12 cellular contexts compared by ENCODE assay signal in genomic region chr15:72318408-72318942, GRCh38. TPM values are rescaled to one million over a fixed set of nuclear protein-coding genes. Genes with fewer than 3 reads are reported as not detected.
DNase-seq lines count a peak whose midpoint lies in the region; ATAC-seq and TF ChIP-seq lines count a peak whose summit lies in the region.
"Had no signal": no experiment of that assay in that cellular context is flagged by ENCODE, and none has a peak within 500 bp of the region (broad histone marks: within the 10 kb centered on the region; RNA-seq: fewer than 3 reads in every experiment).

No MANE protein-coding gene starts in this region.

- no peak for TF ChIP-seq CTCF in progenitor cell of endocrine pancreas (IDR thresholded peaks at IDR 0.05; ENCODE audit: unreplicated experiment)

- H3K36me3 Mint-ChIP-seq in activated CD4-positive, alpha-beta T cell treated with anti-CD3 and anti-CD28 coated beads, Interleukin-2, amount 10 ng/mL, durations not matched to agents 24 days and 14 days (ENCODE audit: low read depth): peaks cover 2% of the 10 kb centered on the region
- H3K36me3 Mint-ChIP-seq in progenitor cell of endocrine pancreas (ENCODE audit: insufficient read depth): peaks cover 1% of the 10 kb centered on the region

- H3K27me3 Mint-ChIP-seq in activated CD4-positive, alpha-beta T cell treated with anti-CD3 and anti-CD28 coated beads, Interleukin-2, amount 10 ng/mL, durations not matched to agents 24 days and 14 days: peaks cover 23% of the 10 kb centered on the region
- H3K27me3 Mint-ChIP-seq in progenitor cell of endocrine pancreas: peaks cover 44% of the 10 kb centered on the region

- intact Hi-C loops in activated CD4-positive, alpha-beta T cell treated with anti-CD3 and anti-CD28 coated beads, Interleukin-2, amount 10 ng/mL, durations not matched to agents 24 days and 14 days (cut with micrococcal nuclease): loop anchor here (10.0 kb wide), 1 partner anchor 216 kb away; no protein-coding TSS in a partner anchor

- H3K4me1 Mint-ChIP-seq in activated CD4-positive, alpha-beta T cell treated with anti-CD3 and anti-CD28 coated beads, Interleukin-2, amount 10 ng/mL, durations not matched to agents 24 days and 14 days: peaks cover 19% of the 10 kb centered on the region
- peaks cover 4% of the 10 kb centered on the region for H3K4me1 Mint-ChIP-seq in progenitor cell of endocrine pancreas (ENCODE audit: low read depth)

- no peak for DNase-seq in activated CD4-positive, alpha-beta T cell treated with anti-CD3 and anti-CD28 coated beads, Interleukin-2, amount 10 ng/mL, durations not matched to agents 24 days and 14 days
- DNase-seq in activated CD4-positive, alpha-beta T cell treated with anti-CD3 and anti-CD28 coated beads, Interleukin-2, amount 50 U/mL, for 4 hours: no peak
- DNase-seq in NCI-H69 (lab: John Stamatoyannopoulos, UW): peak; percentile 21
- no peak for DNase-seq in progenitor cell of endocrine pancreas (ENCODE audit: low spot score, unreplicated experiment)
- DNase-seq in GF-D8 (lab: John Stamatoyannopoulos, UW): no peak
- DNase-seq: activated gamma-delta T cell treated with Interleukin-2 at 50 U/mL for 16 hours; NCI-H1694; Peyer's patch; stimulated activated CD4-positive, alpha-beta T cell treated with anti-CD3 and anti-CD28 coated beads, Interleukin-4, amount 100 ng/mL, for 24 hours had no signal

- peak overlapping the region; percentile 69 for H3K4me3 Mint-ChIP-seq in activated CD4-positive, alpha-beta T cell treated with anti-CD3 and anti-CD28 coated beads, Interleukin-2, amount 10 ng/mL, durations not matched to agents 24 days and 14 days
- peak overlapping the region; percentile 61 for H3K4me3 Mint-ChIP-seq in progenitor cell of endocrine pancreas (ENCODE audit: low read depth)

- no peaks in the 10 kb centered on the region for H3K9me3 Mint-ChIP-seq in activated CD4-positive, alpha-beta T cell treated with anti-CD3 and anti-CD28 coated beads, Interleukin-2, amount 10 ng/mL, durations not matched to agents 24 days and 14 days
- no peaks in the 10 kb centered on the region for H3K9me3 Mint-ChIP-seq in progenitor cell of endocrine pancreas (ENCODE audit: low read depth)

- H3K27ac Mint-ChIP-seq in activated CD4-positive, alpha-beta T cell treated with anti-CD3 and anti-CD28 coated beads, Interleukin-2, amount 10 ng/mL, durations not matched to agents 24 days and 14 days: no peak overlapping the region
- H3K27ac Mint-ChIP-seq in progenitor cell of endocrine pancreas: no peak overlapping the region

- peak overlapping the region; percentile 10 for H3K27ac ChIP-seq in cingulate gyrus (ENCODE audit: low read depth, low read length)
- H3K27ac ChIP-seq: Peyer's patch had no signal

- ATAC-seq in GM19351 (IDR thresholded peaks at IDR 0.05; ENCODE audit: unreplicated experiment) (no peak), GM19452 (IDR thresholded peaks at IDR 0.05; ENCODE audit: unreplicated experiment) (no peak)

RNA-seq across cellular contexts. Expression of gene CELF6, which starts 1.5 kb away (rescaled TPM):
- total RNA-seq in activated CD4-positive, alpha-beta T cell treated with anti-CD3 and anti-CD28 coated beads, Interleukin-2, amount 10 ng/mL, durations not matched to agents 24 days and 14 days: 0.19 and 0.21 TPM in 2 replicates
- total RNA-seq in progenitor cell of endocrine pancreas: 1.2 and 1.4 TPM in 2 replicates

RNA-seq across cellular contexts. Expression of gene PARP6, which starts 46.1 kb away (rescaled TPM):
- 69.7 and 78.6 TPM in 2 replicates for total RNA-seq in activated CD4-positive, alpha-beta T cell treated with anti-CD3 and anti-CD28 coated beads, Interleukin-2, amount 10 ng/mL, durations not matched to agents 24 days and 14 days
- 131 and 134 TPM in 2 replicates for total RNA-seq in progenitor cell of endocrine pancreas

RNA-seq across cellular contexts. Expression of gene HEXA, which starts 57.3 kb away (rescaled TPM):
- 54.3 and 59.4 TPM in 2 replicates for total RNA-seq in activated CD4-positive, alpha-beta T cell treated with anti-CD3 and anti-CD28 coated beads, Interleukin-2, amount 10 ng/mL, durations not matched to agents 24 days and 14 days
- total RNA-seq in progenitor cell of endocrine pancreas: 67.4 and 77.8 TPM in 2 replicates
